Comparison of ENCODE assay signal across 21 cellular contexts in genomic region chr1:15852828-15853302, GRCh38. TPM values are rescaled to one million over a fixed set of nuclear protein-coding genes. Genes with fewer than 3 reads are reported as not detected.
DNase-seq lines count a peak whose midpoint lies in the region; ATAC-seq, FAIRE-seq and TF ChIP-seq lines count a peak whose summit lies in the region.
"Had no signal": no experiment of that assay in that cellular context is flagged by ENCODE, and none has a peak within 500 bp of the region (broad histone marks: within the 10 kb centered on the region; RNA-seq: fewer than 3 reads in every experiment).

No MANE protein-coding gene starts in this region.

- H3K27ac Mint-ChIP-seq in osteocyte (ENCODE audit: unreplicated experiment), result peak overlapping the region; percentile 54
- H3K27ac Mint-ChIP-seq: activated CD4-positive, alpha-beta T cell treated with anti-CD3 and anti-CD28 coated beads, Interleukin-2, amount 10 ng/mL, durations not matched to agents 7 days and 5 days; T-helper 2 cell treated with Interferon-gamma antibody and Interleukin-4, amounts not matched to agents 5 μg/mL and 100 μg/mL, for 36 hours had no signal

- no peaks in the 10 kb centered on the region for H3K9me3 ChIP-seq in Karpas-422 (ENCODE audit: low read length)
- H3K9me3 ChIP-seq in GM12878 (replicated peaks; ENCODE audit: control insufficient read depth, insufficient read depth, low read length), result no peaks in the 10 kb centered on the region
- H3K9me3 ChIP-seq: tibial nerve had no signal

- H2AFZ ChIP-seq in Karpas-422 (ENCODE audit: low read length), result no peak overlapping the region
- H2AFZ ChIP-seq in GM12878 (ENCODE audit: control insufficient read depth, low read depth, low read length), result no peak overlapping the region
- H2AFZ ChIP-seq: GM23248 had no signal

- FAIRE-seq in GM12878 (lab: Jason Lieb, UNC), result no peak
- FAIRE-seq: GM12892, islet of Langerhans had no signal

- no peaks in the 10 kb centered on the region for H3K36me3 Mint-ChIP-seq in osteocyte (ENCODE audit: unreplicated experiment)
- H3K36me3 Mint-ChIP-seq: naive thymus-derived CD4-positive, alpha-beta T cell had no signal

- intact Hi-C loops in GM12878 (cut with micrococcal nuclease; ENCODE audit: unreplicated experiment), result no loop called here

- SMC1A ChIA-PET in GM12878 (lab: Charles Lee; ENCODE audit: uncharacterized antibody, unreplicated experiment), result interaction anchor here (0.6 to 4.8 kb wide), 14 partner anchors 9 to 187 kb away, joined by 3 to 15 read pairs (median 4); no protein-coding TSS in a partner anchor

- RAD21 ChIA-PET in GM12878 (lab: Charles Lee; ENCODE audit: unreplicated experiment), result interaction anchor here (1.0 kb wide), 1 partner anchor 30 kb away, joined by 5 read pairs; no protein-coding TSS in a partner anchor

- H3K27ac ChIP-seq in C4-2B, result 0 out of 2 replicates have a peak overlapping the region, but pooled peaks have one; percentile 15
- H3K27ac ChIP-seq in Karpas-422 (ENCODE audit: low read length), result no peak overlapping the region
- H3K27ac ChIP-seq in GM12878 (ENCODE audit: control insufficient read depth, insufficient read depth), result no peak overlapping the region
- H3K27ac ChIP-seq: brain microvascular endothelial cell had no signal

- DNase-seq in Karpas-422 (no peak), GM12878 (ENCODE audit: low read depth, low spot score) (no peak), osteocyte (ENCODE audit: extremely low spot score, unreplicated experiment) (no peak), NCI-H1105 treated with DMSO at 0.1 percent for 48 hours (lab: John Stamatoyannopoulos, UW) (no peak), omental fat pad (ENCODE audit: low spot score) (no peak)
- DNase-seq in stimulated activated CD4-positive, alpha-beta T cell treated with anti-CD3 and anti-CD28 coated beads, Interleukin-12 subunit alpha, Interleukin-12 subunit beta, amount 100 ng/mL, for 4 hours, result no peak
- DNase-seq: activated CD4-positive, alpha-beta T cell treated with anti-CD3 and anti-CD28 coated beads, Interleukin-2, amount 10 ng/mL, durations not matched to agents 7 days and 5 days; activated T-cell treated with anti-CD3 and anti-CD28 coated beads, Interleukin-2, amount 50 U/mL, for 4 hours; brain microvascular endothelial cell; GM23248; HFFc6; left ventricle myocardium superior; midbrain; naive thymus-derived CD4-positive, alpha-beta T cell; NCI-H774; occipital lobe had no signal

- TF ChIP-seq CTCF in C4-2B (conservative IDR thresholded peaks at IDR 0.05) (no peak), GM12878 (IDR thresholded peaks at IDR 0.05 in 2 of 3, conservative IDR thresholded peaks at IDR 0.05 in 1 of 3; ENCODE audit: control insufficient read depth in 2 of 3, extremely low read depth in 1 of 3, insufficient read depth in 1 of 3, low read depth in 3 of 3, low read length in 3 of 3) (no peak), osteocyte (IDR thresholded peaks at IDR 0.05) (no peak), omental fat pad (IDR thresholded peaks at IDR 0.05) (no peak)

- H3K27me3 ChIP-seq in Karpas-422 (ENCODE audit: low read length) (no peaks in the 10 kb centered on the region), GM12878 (replicated peaks in 1 of 2; ENCODE audit: control insufficient read depth in 2 of 2, insufficient read depth in 2 of 2, low read length in 1 of 2) (no peaks in the 10 kb centered on the region)
- H3K27me3 ChIP-seq: brain microvascular endothelial cell, tibial nerve had no signal

- H4K20me1 ChIP-seq in Karpas-422 (ENCODE audit: insufficient read depth, low read depth, low read length) (peaks cover 37% of the 10 kb centered on the region), GM12878 (ENCODE audit: control insufficient read depth, insufficient read depth) (no peaks in the 10 kb centered on the region)

- in situ Hi-C loops in GM12878 (cut with MboI), result no loop called here

- H3K4me1 ChIP-seq in Karpas-422 (ENCODE audit: low read length) (peaks cover 48% of the 10 kb centered on the region), GM12878 (ENCODE audit: control insufficient read depth, insufficient read depth, low read length) (no peaks in the 10 kb centered on the region; the same call in 1 of the 2 replicates)

- TF ChIP-seq POLR2A in GM12878 (IDR thresholded peaks at IDR 0.05; ENCODE audit: low read depth, low read length), result no peak

- CTCF ChIA-PET in GM12878 (lab: Yijun Ruan, JAX), result interaction anchor here (1.0 to 1.4 kb wide), 2 partner anchors 26 to 33 kb away, joined by 3 read pairs; no protein-coding TSS in a partner anchor

- no peak overlapping the region for H3K4me3 ChIP-seq in Karpas-422 (ENCODE audit: low read length)
- 0 out of 2 replicates have a peak overlapping the region, but pooled peaks have one; percentile 30 for H3K4me3 ChIP-seq in GM12878
- H3K4me3 ChIP-seq: GM23248, tibial nerve had no signal

- no peaks in the 10 kb centered on the region for H3K9me2 ChIP-seq in Karpas-422 (replicated peaks; ENCODE audit: insufficient read depth, low read length)

- no peak overlapping the region for H3K9ac ChIP-seq in Karpas-422 (ENCODE audit: low read length)
- H3K9ac ChIP-seq in GM12878 (ENCODE audit: control insufficient read depth, insufficient read depth, low read length), result no peak overlapping the region
- H3K9ac ChIP-seq: GM23248 had no signal

- no peak for TF ChIP-seq RAD21 in GM12878 (IDR thresholded peaks at IDR 0.05; ENCODE audit: insufficient read depth, low read depth, low read length)

- H3K4me2 ChIP-seq in Karpas-422 (ENCODE audit: low read depth, low read length, poor library complexity, severe bottlenecking) (peak overlapping the region; percentile 86), GM12878 (ENCODE audit: control insufficient read depth, insufficient read depth) (peak overlapping the region; percentile 1; the same call in 1 of the 2 replicates)

- POLR2A ChIA-PET in GM12878 (lab: Charles Lee), result interaction anchor here (1.4 to 1.9 kb wide), 4 partner anchors 11 to 28 kb away, joined by 4 to 5 read pairs (median 4); no protein-coding TSS in a partner anchor

- no peak overlapping the region for H3K4me3 Mint-ChIP-seq in osteocyte (ENCODE audit: unreplicated experiment)
- H3K4me3 Mint-ChIP-seq: activated CD4-positive, alpha-beta T cell treated with anti-CD3 and anti-CD28 coated beads, Interleukin-2, amount 10 ng/mL, durations not matched to agents 7 days and 5 days; activated T-cell treated with anti-CD3 and anti-CD28 coated beads, Interleukin-2, amount 50 U/mL, for 4 hours; HFFc6; T-helper 2 cell treated with Interferon-gamma antibody and Interleukin-4, amounts not matched to agents 5 μg/mL and 100 μg/mL, for 36 hours had no signal

- H3K9me3 Mint-ChIP-seq in osteocyte (ENCODE audit: unreplicated experiment), result no peaks in the 10 kb centered on the region
- H3K9me3 Mint-ChIP-seq: activated CD4-positive, alpha-beta T cell treated with anti-CD3 and anti-CD28 coated beads, Interleukin-2, amount 10 ng/mL, durations not matched to agents 7 days and 5 days; activated T-cell treated with anti-CD3 and anti-CD28 coated beads, Interleukin-2, amount 50 U/mL, for 4 hours; HFFc6; naive thymus-derived CD4-positive, alpha-beta T cell; T-helper 2 cell treated with Interferon-gamma antibody and Interleukin-4, amounts not matched to agents 5 μg/mL and 100 μg/mL, for 36 hours had no signal

- ATAC-seq in GM12878 (no peak), omental fat pad (ENCODE audit: low FRiP score) (no peak)
- ATAC-seq: activated T-cell treated with anti-CD3 and anti-CD28 coated beads, Interleukin-2, amount 50 U/mL, for 4 hours; left ventricle myocardium superior; naive thymus-derived CD4-positive, alpha-beta T cell had no signal

- no peaks in the 10 kb centered on the region for H3K27me3 Mint-ChIP-seq in osteocyte (ENCODE audit: unreplicated experiment)
- H3K27me3 Mint-ChIP-seq: activated CD4-positive, alpha-beta T cell treated with anti-CD3 and anti-CD28 coated beads, Interleukin-2, amount 10 ng/mL, durations not matched to agents 7 days and 5 days; naive thymus-derived CD4-positive, alpha-beta T cell had no signal

- H3K4me1 Mint-ChIP-seq in osteocyte (ENCODE audit: unreplicated experiment), result peaks cover 39% of the 10 kb centered on the region

- 72% methylated on average over 3 of the region's 3 CpGs for WGBS in GM12878 (ENCODE audit: insufficient coverage, insufficient replicate concordance, low lambda C conversion rate, missing lambda C conversion rate)

- no peaks in the 10 kb centered on the region for H3K36me3 ChIP-seq in Karpas-422 (ENCODE audit: insufficient read depth, low read length)
- H3K36me3 ChIP-seq in GM12878 (ENCODE audit: control insufficient read depth in 2 of 2, insufficient read depth in 2 of 2, low read length in 1 of 2), result no peaks in the 10 kb centered on the region
- H3K36me3 ChIP-seq: brain microvascular endothelial cell, tibial nerve had no signal

- TF ChIP-seq EP300 in GM12878 (IDR thresholded peaks at IDR 0.05; ENCODE audit: borderline replicate concordance in 1 of 2, control insufficient read depth in 1 of 2, low read depth in 2 of 2, low read length in 2 of 2), result no peak

- BruUV-seq in GM12878 (replicated peaks; lab: Mats Ljungman, UMichigan), result no TSS peak

- H3K79me2 ChIP-seq in Karpas-422 (ENCODE audit: low read length) (peaks cover 84% of the 10 kb centered on the region), GM12878 (ENCODE audit: control insufficient read depth, insufficient read depth, low read length) (peaks cover 95% of the 10 kb centered on the region)

RNA-seq across cellular contexts. Expression of gene SPEN, which starts 5.4 kb away (rescaled TPM):
- total RNA-seq in Karpas-422 (2014; rRNA removed; shearing (Covaris generic); ENCODE audit: low replicate concordance), result 17.9 and 26.8 TPM in 2 replicates
- total RNA-seq in GM12878 (2013; cell fraction: nucleolus; rRNA removed), result 170 and 175 TPM in 2 replicates
- 18.9 and 20.9 TPM in 2 replicates for total RNA-seq in GM12878 (2014; rRNA removed)
- 16.5 and 18.2 TPM in 2 replicates for total RNA-seq in GM12878 (2014; rRNA removed; fragmentation: Illumina TruSeq; extraction: Trizol)
- total RNA-seq in GM12878 (2021), result 57.5 and 58.7 TPM in 2 replicates
- polyA plus RNA-seq in GM12878 (2011; ENCODE audit: low read depth), result 13.6 TPM
- 6.1 and 6.7 TPM in 2 replicates for polyA plus RNA-seq in GM12878 (2011; rRNA removed)
- 8.3 and 12.2 TPM in 2 replicates for polyA plus RNA-seq in GM12878 (2011; cell fraction: cytosol; rRNA removed)
- polyA plus RNA-seq in GM12878 (2011; cell fraction: nucleus; rRNA removed), result 27.8 and 41.7 TPM in 2 replicates
- polyA plus RNA-seq in GM12878 (2012), result 34.0 and 40.1 TPM in 2 replicates
- polyA plus RNA-seq in GM12878 (2014; fragmentation: Illumina TruSeq; extraction: Trizol), result 45.0 and 58.7 TPM in 2 replicates
- 10 to 100 TPM in 1 of 2 experiments, 1 to 10 TPM in 1; 5.2 to 12.9 TPM for polyA plus RNA-seq in GM12878 (2014; fragmentation: Nextera tagmentation; extraction: Ambion mirVana)
- polyA plus RNA-seq in GM12878 (2014; rRNA removed), result 28.4 and 34.9 TPM in 2 replicates
- 10 to 100 TPM; 21.3 to 36.2 TPM for polyA plus RNA-seq in GM12878 (2016; fragmentation: Nextera tagmentation; extraction: Ambion mirVana)
- polyA minus RNA-seq in GM12878 (2011; rRNA and poly(A)+ RNA removed), result 29.4 and 33.6 TPM in 2 replicates
- 21.8 and 24.4 TPM in 2 replicates for polyA minus RNA-seq in GM12878 (2011; cell fraction: cytosol; rRNA and poly(A)+ RNA removed)
- polyA minus RNA-seq in GM12878 (2011; cell fraction: nucleus; rRNA and poly(A)+ RNA removed), result 18.4 and 37.1 TPM in 2 replicates
- total RNA-seq in osteocyte, result 54.0 and 59.8 TPM in 2 replicates
- 10 to 100 TPM; 33.4 to 64.0 (median 51.5) TPM for total RNA-seq in omental fat pad

RNA-seq across cellular contexts. Expression of gene UQCRHL, which starts 45.4 kb away (rescaled TPM):
- 5.4 and 6.4 TPM in 2 replicates for total RNA-seq in Karpas-422 (2014; rRNA removed; shearing (Covaris generic); ENCODE audit: low replicate concordance)
- total RNA-seq in GM12878 (2013; cell fraction: nucleolus; rRNA removed), result 0.49 and 0.84 TPM in 2 replicates
- 7.7 and 9.8 TPM in 2 replicates for total RNA-seq in GM12878 (2014; rRNA removed)
- total RNA-seq in GM12878 (2014; rRNA removed; fragmentation: Illumina TruSeq; extraction: Trizol), result 5.9 TPM in 2 replicates
- total RNA-seq in GM12878 (2021), result 1.4 and 2.0 TPM in 2 replicates
- polyA plus RNA-seq in GM12878 (2011; ENCODE audit: low read depth), result 3.0 TPM
- polyA plus RNA-seq in GM12878 (2011; rRNA removed), result 17.3 and 49.9 TPM in 2 replicates
- 3.8 and 3.9 TPM in 2 replicates for polyA plus RNA-seq in GM12878 (2011; cell fraction: cytosol; rRNA removed)
- 1.8 and 1.9 TPM in 2 replicates for polyA plus RNA-seq in GM12878 (2011; cell fraction: nucleus; rRNA removed)
- polyA plus RNA-seq in GM12878 (2012), result 4.4 and 6.2 TPM in 2 replicates
- polyA plus RNA-seq in GM12878 (2014; fragmentation: Illumina TruSeq; extraction: Trizol), result 3.3 and 5.4 TPM in 2 replicates
- 1 to 10 TPM; 6.7 to 7.5 TPM for polyA plus RNA-seq in GM12878 (2014; fragmentation: Nextera tagmentation; extraction: Ambion mirVana)
- 5.6 and 9.5 TPM in 2 replicates for polyA plus RNA-seq in GM12878 (2014; rRNA removed)
- 1 to 10 TPM; 1.9 to 2.3 TPM for polyA plus RNA-seq in GM12878 (2016; fragmentation: Nextera tagmentation; extraction: Ambion mirVana)
- 1.2 and 1.3 TPM in 2 replicates for polyA minus RNA-seq in GM12878 (2011; rRNA and poly(A)+ RNA removed)
- polyA minus RNA-seq in GM12878 (2011; cell fraction: cytosol; rRNA and poly(A)+ RNA removed), result 3.8 and 4.1 TPM in 2 replicates
- 0.12 and 0.19 TPM in 2 replicates for polyA minus RNA-seq in GM12878 (2011; cell fraction: nucleus; rRNA and poly(A)+ RNA removed)
- total RNA-seq in osteocyte, result 1.5 and 1.6 TPM in 2 replicates
- total RNA-seq in omental fat pad, result 1 to 10 TPM in 2 of 4 donors, under 1 TPM in 2; 0.63 to 1.9 (median 0.95) TPM
